Comparison of ENCODE assay signal across 9 cellular contexts in genomic region chr1:212290608-212291007, GRCh38. TPM values are rescaled to one million over a fixed set of nuclear protein-coding genes. Genes with fewer than 3 reads are reported as not detected.
DNase-seq lines count a peak whose midpoint lies in the region; ATAC-seq, FAIRE-seq and TF ChIP-seq lines count a peak whose summit lies in the region.
"Had no signal": no experiment of that assay in that cellular context is flagged by ENCODE, and none has a peak within 500 bp of the region (broad histone marks: within the 10 kb centered on the region; RNA-seq: fewer than 3 reads in every experiment).

No MANE protein-coding gene starts in this region.

- intact Hi-C loops in CD4-positive, alpha-beta T cell (cut with DNase I, micrococcal nuclease): loop anchor here (1.0 to 5.0 kb wide), 6 partner anchors 37 to 613 kb away; partner anchors contain the start of gene NEK2 (in 1 of the 2)
- intact Hi-C loops in posterior vena cava (cut with DNase I): no loop called here

- POLR2A ChIA-PET in CD4-positive, alpha-beta T cell (lab: Charles Lee): interaction anchor here (0.8 kb wide), 1 partner anchor 17 kb away, joined by 4 read pairs; no protein-coding TSS in a partner anchor
- POLR2A ChIA-PET in T-cell (lab: Charles Lee): interaction anchor here in 1 of 2 donors (0.6 to 0.9 kb wide), 4 partner anchors 22 to 496 kb away, joined by 3 to 5 read pairs (median 3); no protein-coding TSS in a partner anchor

- CTCF ChIA-PET in CD4-positive, alpha-beta T cell (lab: Charles Lee): interaction anchor here (1.0 to 2.9 kb wide), 5 partner anchors 60 to 256 kb away, joined by 3 to 25 read pairs (median 5); partner anchors contain the start of genes DTL and INTS7
- CTCF ChIA-PET in T-cell (lab: Charles Lee): interaction anchor here (0.9 to 6.7 kb wide), 12 partner anchors 11 to 610 kb away, joined by 3 to 68 read pairs (median 8); partner anchors contain the start of genes DTL (in 1 of the 2) and INTS7 (in 1 of the 2)

- no peak for DNase-seq in CD4-positive, alpha-beta T cell
- DNase-seq in GM12892 (ENCODE audit: insufficient read length) (no peak), T-cell (no peak), glomerular visceral epithelial cell (ENCODE audit: extremely low spot score) (peak; percentile 8), posterior vena cava (ENCODE audit: low spot score) (no peak), COLO829 (ENCODE audit: low spot score) (no peak)
- no peak for DNase-seq in stimulated activated CD4-positive, alpha-beta T cell treated with anti-CD3 and anti-CD28 coated beads, Interleukin-15, amount 100 ng/mL, for 24 hours
- DNase-seq: left ventricle myocardium superior had no signal

- no peak overlapping the region for H3K27ac ChIP-seq in CD4-positive, alpha-beta T cell (ENCODE audit: low read depth, low read length)
- H3K27ac ChIP-seq: vagina had no signal

- H3K4me1 Mint-ChIP-seq in CD4-positive, alpha-beta T cell (ENCODE audit: low read depth): peaks cover 74% of the 10 kb centered on the region
- H3K4me1 Mint-ChIP-seq in T-cell: peaks cover 76 to 87% (median 76%) of the 10 kb centered on the region in 3 donors

- TF ChIP-seq CTCF in CD4-positive, alpha-beta T cell (IDR thresholded peaks at IDR 0.05): no peak

- H3K36me3 Mint-ChIP-seq in CD4-positive, alpha-beta T cell (ENCODE audit: low read depth): peaks cover 12% of the 10 kb centered on the region
- H3K36me3 Mint-ChIP-seq in T-cell: peaks cover 11% of the 10 kb centered on the region

- peak; percentile 75 for FAIRE-seq in GM12892 (lab: Jason Lieb, UNC)

- no peaks in the 10 kb centered on the region for H3K27me3 Mint-ChIP-seq in CD4-positive, alpha-beta T cell
- no peaks in the 10 kb centered on the region for H3K27me3 Mint-ChIP-seq in T-cell

- H3K4me3 Mint-ChIP-seq in CD4-positive, alpha-beta T cell: peak overlapping the region; percentile 77
- H3K4me3 Mint-ChIP-seq in T-cell: peak overlapping the region; percentile 56 to 99 (median 60)

- H3K9me3 ChIP-seq in CD4-positive, alpha-beta T cell (ENCODE audit: control insufficient read depth, low read length): no peaks in the 10 kb centered on the region
- H3K9me3 ChIP-seq: vagina had no signal

- H3K27me3 ChIP-seq in CD4-positive, alpha-beta T cell (ENCODE audit: control insufficient read depth, insufficient read depth, low read length): no peaks in the 10 kb centered on the region
- H3K27me3 ChIP-seq: vagina had no signal

- no peak for TF ChIP-seq POLR2A in GM12892 (IDR thresholded peaks at IDR 0.05; ENCODE audit: low read depth, low read length)

- H3K9me3 Mint-ChIP-seq in CD4-positive, alpha-beta T cell: no peaks in the 10 kb centered on the region
- H3K9me3 Mint-ChIP-seq in T-cell: no peaks in the 10 kb centered on the region

- ATAC-seq in CD4-positive, alpha-beta T cell (ENCODE audit: poor library complexity): no peak
- ATAC-seq in T-cell (replicated peaks in 1 of 4): no peak
- ATAC-seq: left ventricle myocardium superior had no signal

- H3K27ac Mint-ChIP-seq in CD4-positive, alpha-beta T cell: peak overlapping the region; percentile 18
- peak overlapping the region; percentile 59 to 64 for H3K27ac Mint-ChIP-seq in T-cell

RNA-seq across cellular contexts. Expression of gene PPP2R5A, which starts 5.4 kb away (rescaled TPM):
- 10 to 100 TPM; 44.3 to 46.2 TPM for total RNA-seq in CD4-positive, alpha-beta T cell
- polyA plus RNA-seq in GM12892 (2012; ENCODE audit: missing spikeins): 26.3 TPM
- total RNA-seq in T-cell: 10 to 100 TPM; 40.4 to 51.1 (median 46.7) TPM
- 10 to 100 TPM; 38.5 to 47.2 TPM for total RNA-seq in posterior vena cava

Comparison
In these comparisons a context has a peak if more than half of its experiments do, and no peak if none do; other contexts are left out.
1. intact Hi-C loops: an anchor here in CD4-positive, alpha-beta T cell (1.0 to 5.0 kb wide); none called in posterior vena cava.